In the genomic region with DNA sequence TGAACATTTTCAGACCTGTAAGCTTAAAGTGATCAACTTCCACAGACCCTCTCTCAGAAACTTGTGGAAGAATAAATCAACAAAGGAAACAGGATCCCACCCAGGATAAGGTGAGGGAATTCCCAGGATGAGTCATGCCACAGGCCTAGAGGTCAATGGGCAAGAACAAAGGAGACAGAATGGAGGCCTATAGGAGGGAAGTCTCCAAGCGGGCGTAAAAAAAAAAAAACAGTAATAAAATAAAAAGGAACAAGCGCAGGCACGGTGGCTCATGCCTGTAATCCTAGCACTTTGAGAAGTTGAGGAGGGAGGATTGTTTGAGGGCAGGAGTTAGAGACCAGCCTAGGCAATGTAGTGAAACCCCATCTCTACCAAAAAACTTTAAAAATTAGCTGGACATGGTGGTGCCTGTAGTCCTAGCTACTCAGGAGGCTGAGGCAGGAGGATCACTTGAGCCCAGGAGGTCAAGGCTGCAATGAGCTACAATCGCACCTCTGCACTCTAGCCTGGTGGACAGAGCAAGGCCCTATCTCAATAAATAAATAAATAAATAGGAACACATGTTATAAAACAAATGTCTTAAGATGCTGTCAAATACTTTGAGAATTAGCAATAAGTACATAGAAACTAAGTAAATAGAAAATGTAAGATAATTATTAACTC, we compare ENCODE assay signal across 19 cellular contexts. TPM values are rescaled to one million over a fixed set of nuclear protein-coding genes. Genes with fewer than 3 reads are reported as not detected.
DNase-seq lines count a peak whose midpoint lies in the region; ATAC-seq, FAIRE-seq and TF ChIP-seq lines count a peak whose summit lies in the region.
"Had no signal": no experiment of that assay in that cellular context is flagged by ENCODE, and none has a peak within 500 bp of the region (broad histone marks: within the 10 kb centered on the region; RNA-seq: fewer than 3 reads in every experiment).

No MANE protein-coding gene starts in this region.

- FAIRE-seq in H1 (lab: Jason Lieb, UNC) = no peak
- FAIRE-seq: D721Med had no signal

- no peak overlapping the region for H3K4ac ChIP-seq in H1 (replicated peaks; ENCODE audit: insufficient read length, low read depth, low read length)

- H3K27ac ChIP-seq in H1 (ENCODE audit: low read depth, low read length) = no peak overlapping the region

- H3K4me2 ChIP-seq in H1 (ENCODE audit: insufficient read depth in 1 of 2, low read depth in 2 of 2, low read length in 2 of 2) = peak overlapping the region in 1 of 2 experiments; percentile 20; a peak in 1 of 4 replicates

- peak overlapping the region; percentile 46 for H3K27ac Mint-ChIP-seq in Caco-2 (ENCODE audit: unreplicated experiment)
- H3K27ac Mint-ChIP-seq: activated T-cell treated with anti-CD3 and anti-CD28 coated beads, Interleukin-2, amount 50 U/mL, for 24 hours; HFFc6; stimulated activated memory B cell treated with anti-CD40 and anti-IgM and Interleukin-4, amounts not matched to agents 10 μg/mL and 1 μg/mL and 100 μg/mL, for 72 hours; T-helper 2 cell treated with Interferon-gamma antibody and Interleukin-4, amounts not matched to agents 5 μg/mL and 100 μg/mL, for 36 hours had no signal

- no peak overlapping the region for H4K8ac ChIP-seq in H1 (ENCODE audit: extremely low read depth, insufficient read depth, low read length)

- H3K4me3 ChIP-seq in Caco-2 (ENCODE audit: low read depth, low read length) = no peak overlapping the region
- no peak overlapping the region for H3K4me3 ChIP-seq in H1 (ENCODE audit: extremely low read depth in 1 of 4, insufficient read depth in 2 of 4, low read depth in 3 of 4, low read length in 4 of 4)
- H3K4me3 ChIP-seq in mucosa of descending colon = no peak overlapping the region
- H3K4me3 ChIP-seq: esophagus squamous epithelium, lung had no signal

- H2AK5ac ChIP-seq in H1 (ENCODE audit: low read depth, low read length) = no peak overlapping the region

- H3K36me3 Mint-ChIP-seq in Caco-2 (ENCODE audit: insufficient read depth, unreplicated experiment) = peaks cover 14% of the 10 kb centered on the region

- H3K9me3 Mint-ChIP-seq in Caco-2 (ENCODE audit: unreplicated experiment) = peaks cover 10% of the 10 kb centered on the region
- H3K9me3 Mint-ChIP-seq: activated T-cell treated with anti-CD3 and anti-CD28 coated beads, Interleukin-2, amount 50 U/mL, for 24 hours; HFFc6; neural crest cell had no signal

- no peak overlapping the region for H2BK20ac ChIP-seq in H1 (ENCODE audit: low read length)

- no peak overlapping the region for H2BK120ac ChIP-seq in H1 (replicated peaks; ENCODE audit: low read depth, low read length)

- H3K23ac ChIP-seq in H1 (ENCODE audit: insufficient read length) = no peak overlapping the region

- 49% methylated on average over 5 of the region's 5 CpGs; no CpG with 5 or more reads in 1 of the 2 experiments for WGBS in H1 (ENCODE audit: extremely low coverage in 1 of 2, insufficient coverage in 1 of 2, insufficient read length in 1 of 2, insufficient replicate concordance in 2 of 2, low coverage in 1 of 2, low lambda C conversion rate in 2 of 2, missing lambda C conversion rate in 1 of 2), 2 experiments

- peaks cover 43% of the 10 kb centered on the region for H3K4me1 Mint-ChIP-seq in Caco-2 (ENCODE audit: low read depth, unreplicated experiment)
- H3K4me1 Mint-ChIP-seq: stimulated activated memory B cell treated with anti-CD40 and anti-IgM and Interleukin-4, amounts not matched to agents 10 μg/mL and 1 μg/mL and 100 μg/mL, for 72 hours had no signal

- H4K91ac ChIP-seq in H1 (replicated peaks; ENCODE audit: insufficient read length, low read length) = no peak overlapping the region

- no peak overlapping the region for H3K18ac ChIP-seq in H1 (ENCODE audit: extremely low read depth, low read length)

- H3K9ac ChIP-seq in H1 (replicated peaks in 1 of 4; ENCODE audit: extremely low read depth in 1 of 4, low read depth in 3 of 4, low read length in 3 of 4) = no peak overlapping the region

- POLR2A ChIA-PET in Caco-2 (lab: Charles Lee) (no interaction called here), H1 (lab: Charles Lee; ENCODE audit: partially characterized antibody) (interaction anchor here (0.6 to 1.4 kb wide), 2 partner anchors 33 to 122 kb away, joined by 3 to 4 read pairs; no protein-coding TSS in a partner anchor)

- no peak overlapping the region for H2AFZ ChIP-seq in H1 (ENCODE audit: low read length)

- CTCF ChIA-PET in Caco-2 (lab: Charles Lee) (no interaction called here), H1 (lab: Charles Lee; ENCODE audit: partially characterized antibody) (interaction anchor here (0.6 to 1.9 kb wide), 5 partner anchors 9 to 141 kb away, joined by 3 to 4 read pairs (median 3); a partner anchor contains a TSS)

- peaks cover 12 to 72% of the 10 kb centered on the region in 2 experiments for H3K79me2 ChIP-seq in H1 (ENCODE audit: control insufficient read depth in 1 of 2, insufficient read depth in 2 of 2, low read length in 2 of 2)

- no TSS peak for BruUV-seq in Caco-2 (replicated peaks; lab: Mats Ljungman, UMichigan)

- H4K5ac ChIP-seq in H1 (ENCODE audit: insufficient read length, low read depth, low read length) = peak overlapping the region; percentile 18

- no peak overlapping the region for H3K14ac ChIP-seq in H1 (ENCODE audit: insufficient read length)

- no peak overlapping the region for H3K4me3 Mint-ChIP-seq in Caco-2 (ENCODE audit: unreplicated experiment)
- H3K4me3 Mint-ChIP-seq: activated T-cell treated with anti-CD3 and anti-CD28 coated beads, Interleukin-2, amount 50 U/mL, for 24 hours; HFFc6; neural crest cell; stimulated activated memory B cell treated with anti-CD40 and anti-IgM and Interleukin-4, amounts not matched to agents 10 μg/mL and 1 μg/mL and 100 μg/mL, for 72 hours; T-helper 2 cell treated with Interferon-gamma antibody and Interleukin-4, amounts not matched to agents 5 μg/mL and 100 μg/mL, for 36 hours had no signal

- H2BK12ac ChIP-seq in H1 (ENCODE audit: low read depth, low read length) = no peak overlapping the region

- no peak for TF ChIP-seq CTCF in Caco-2 (IDR thresholded peaks at IDR 0.05; ENCODE audit: insufficient read depth in 1 of 2, low read depth in 1 of 2, low read length in 1 of 2, severe bottlenecking in 1 of 2, unreplicated experiment in 1 of 2)
- no peak for TF ChIP-seq CTCF in H1 (IDR thresholded peaks at IDR 0.05; ENCODE audit: control extremely low read depth in 1 of 3, insufficient read depth in 1 of 3, low read depth in 1 of 3, low read length in 3 of 3)
- TF ChIP-seq CTCF in mucosa of descending colon (IDR thresholded peaks at IDR 0.05) = no peak
- TF ChIP-seq CTCF in GM13977 (IDR thresholded peaks at IDR 0.05; ENCODE audit: extremely low read depth, insufficient read depth, missing control alignments) = no peak

- ATAC-seq in mucosa of descending colon = peak; percentile 84
- ATAC-seq in GM18502 (IDR thresholded peaks at IDR 0.05; ENCODE audit: poor library complexity, unreplicated experiment) = no peak
- ATAC-seq: stimulated activated memory B cell treated with anti-CD40 and anti-IgM and Interleukin-4, amounts not matched to agents 10 μg/mL and 1 μg/mL and 100 μg/mL, for 72 hours had no signal

- intact Hi-C loops in Caco-2 (cut with micrococcal nuclease; ENCODE audit: unreplicated experiment) (no loop called here), mucosa of descending colon (cut with DNase I, micrococcal nuclease) (no loop called here)

- no peak overlapping the region for H3K56ac ChIP-seq in H1 (replicated peaks; ENCODE audit: insufficient read length, low read depth, low read length)

- DNase-seq in Caco-2 = no peak
- DNase-seq in H1 (ENCODE audit: low read depth in 1 of 2, low spot score in 2 of 2) = peak in 1 of 2 experiments; percentile 23
- no peak for DNase-seq in mucosa of descending colon
- DNase-seq in GM03348 (ENCODE audit: low spot score) = no peak
- no peak for DNase-seq in GM13977 (ENCODE audit: low spot score)
- DNase-seq in amniotic stem cell (lab: John Stamatoyannopoulos, UW) = no peak
- DNase-seq: activated CD4-positive, alpha-beta T cell treated with anti-CD3 and anti-CD28 coated beads for 4 hours; activated T-cell treated with anti-CD3 and anti-CD28 coated beads, Interleukin-2, amount 50 U/mL, for 24 hours; cortex of kidney; esophagus squamous epithelium; HFFc6; NCI-H2081 had no signal

- no peaks in the 10 kb centered on the region for H3K27me3 ChIP-seq in Caco-2 (replicated peaks; ENCODE audit: control insufficient read depth, insufficient read depth, low read length)
- H3K27me3 ChIP-seq in H1 (replicated peaks in 1 of 4; ENCODE audit: control insufficient read depth in 3 of 4, extremely low read depth in 1 of 4, insufficient read depth in 3 of 4, low read length in 3 of 4) = no peaks in the 10 kb centered on the region
- H3K27me3 ChIP-seq: esophagus squamous epithelium had no signal

- peaks cover 0 to 2% of the 10 kb centered on the region in 2 experiments for H4K20me1 ChIP-seq in H1 (replicated peaks in 1 of 2; ENCODE audit: control insufficient read depth in 1 of 2, insufficient read depth in 2 of 2, low read length in 2 of 2)

- H2BK5ac ChIP-seq in H1 (ENCODE audit: low read depth, low read length) = no peak overlapping the region; the same call in 1 of the 2 replicates

- TF ChIP-seq RAD21 in Ishikawa (IDR thresholded peaks at IDR 0.05; ENCODE audit: low read depth) (no peak), H1 (IDR thresholded peaks at IDR 0.05 in 1 of 2, conservative IDR thresholded peaks at IDR 0.05 in 1 of 2; ENCODE audit: low read depth in 2 of 2, low read length in 2 of 2) (no peak)

- H3K36me3 ChIP-seq in Caco-2 (ENCODE audit: control insufficient read depth, insufficient read depth, low read length) (no peaks in the 10 kb centered on the region; the same call in 1 of the 2 replicates), H1 (ENCODE audit: control insufficient read depth in 2 of 4, insufficient read depth in 4 of 4, low read length in 3 of 4) (no peaks in the 10 kb centered on the region), mucosa of descending colon (ENCODE audit: low read depth) (no peaks in the 10 kb centered on the region)
- H3K36me3 ChIP-seq: esophagus squamous epithelium had no signal

- in situ Hi-C loops in GM13977 (cut with MboI; ENCODE audit: low pct_unique_long_range_greater_than_20kb, low sequenced_read_pairs, unreplicated experiment) = no loop called here

- no peak for TF ChIP-seq POLR2A in H1 (IDR thresholded peaks at IDR 0.05; ENCODE audit: control extremely low read depth in 1 of 2, low read depth in 2 of 2, low read length in 2 of 2)

- H2BK15ac ChIP-seq in H1 (ENCODE audit: low read length) = no peak overlapping the region

- H3K9me3 ChIP-seq in Caco-2 = peaks cover 9% of the 10 kb centered on the region
- no peaks in the 10 kb centered on the region for H3K9me3 ChIP-seq in H1 (ENCODE audit: insufficient read depth in 2 of 2, low read depth in 1 of 2, low read length in 1 of 2)
- no peaks in the 10 kb centered on the region for H3K9me3 ChIP-seq in mucosa of descending colon
- H3K9me3 ChIP-seq: esophagus squamous epithelium had no signal

- no peaks in the 10 kb centered on the region for H3K23me2 ChIP-seq in H1 (ENCODE audit: low read depth, low read length)

- peaks cover 18% of the 10 kb centered on the region for H3K4me1 ChIP-seq in Caco-2
- peaks cover 3 to 33% (median 29%) of the 10 kb centered on the region in 4 experiments for H3K4me1 ChIP-seq in H1 (replicated peaks in 1 of 4; ENCODE audit: control insufficient read depth in 3 of 4, insufficient read depth in 4 of 4, low read length in 3 of 4)
- peaks cover 11% of the 10 kb centered on the region for H3K4me1 ChIP-seq in mucosa of descending colon (ENCODE audit: low read depth)

- TF ChIP-seq EP300 in Ishikawa (IDR thresholded peaks at IDR 0.05; ENCODE audit: borderline replicate concordance) (peak; percentile 70; the same call in 1 of the 2 replicates), H1 (IDR thresholded peaks at IDR 0.05; ENCODE audit: borderline replicate concordance in 1 of 2, low read depth in 2 of 2, low read length in 2 of 2) (peak in 1 of 2 experiments; percentile 41; a peak in 1 of 3 replicates)

- H3K27me3 Mint-ChIP-seq in Caco-2 (ENCODE audit: insufficient read depth, unreplicated experiment) = no peaks in the 10 kb centered on the region

- H3K79me1 ChIP-seq in H1 (ENCODE audit: low read depth, low read length) = peaks cover 10% of the 10 kb centered on the region; the same call in 1 of the 2 replicates

RNA-seq across cellular contexts. Expression of a gene that starts 8.4 kb away (rescaled TPM):
- total RNA-seq in Caco-2 (2022) = 39.3 and 44.1 TPM in 2 replicates
- 35.0 and 36.3 TPM in 2 replicates for total RNA-seq in H1 (2021; fragmentation: NEBNext Ultra II Directional; extraction: Animal tissue kit (Norgen Biotek cat#: 25700))
- 16.0 and 17.5 TPM in 2 replicates for polyA plus RNA-seq in H1 (2011; rRNA removed)
- 17.4 TPM for polyA plus RNA-seq in H1 (2011; cell fraction: cytosol; rRNA removed)
- polyA plus RNA-seq in H1 (2011; cell fraction: nucleus; rRNA removed) = 38.7 TPM
- 17.4 to 23.9 TPM (median 20.8 TPM) in 4 replicates for polyA plus RNA-seq in H1 (2012, experiment 1 of 2)
- polyA plus RNA-seq in H1 (2012, experiment 2 of 2) = 2.6 TPM
- polyA plus RNA-seq in H1 (2013, experiment 1 of 2) = 14.4 TPM
- polyA plus RNA-seq in H1 (2013, experiment 2 of 2) = 13.5 TPM
- polyA minus RNA-seq in H1 (2011; rRNA and poly(A)+ RNA removed) = 46.4 and 54.3 TPM in 2 replicates
- polyA minus RNA-seq in H1 (2011; cell fraction: cytosol; rRNA and poly(A)+ RNA removed) = 19.2 TPM
- polyA minus RNA-seq in H1 (2011; cell fraction: nucleus; rRNA and poly(A)+ RNA removed) = 61.9 TPM
- total RNA-seq in mucosa of descending colon = 100 to 1,000 TPM in 1 of 3 donors, 10 to 100 TPM in 2; 48.9 to 699 (median 99.3) TPM
